ENCODE assay signal across 8 cellular contexts in genomic region chr2:177164584-177165052, GRCh38. TPM values are rescaled to one million over a fixed set of nuclear protein-coding genes. Genes with fewer than 3 reads are reported as not detected.
DNase-seq lines count a peak whose midpoint lies in the region; ATAC-seq and TF ChIP-seq lines count a peak whose summit lies in the region.

No MANE protein-coding gene starts in this region.

- peak overlapping the region; percentile 61 for H3K4me2 ChIP-seq in DND-41 (ENCODE audit: insufficient read depth, low read length)

- peak overlapping the region; percentile 69 for H3K27ac ChIP-seq in DND-41 (ENCODE audit: low read length)
- peak overlapping the region; percentile 84 for H3K27ac ChIP-seq in SJSA1
- peak overlapping the region; percentile 93 to 95 for H3K27ac ChIP-seq in testis

- peak; percentile 81 for DNase-seq in DND-41
- peak; percentile 79 for DNase-seq in H4 (ENCODE audit: low spot score)
- peak; percentile 55 for DNase-seq in MV-4-11 (lab: John Stamatoyannopoulos, UW)
- peak; percentile 80 to 88 for DNase-seq in SJSA1 (ENCODE audit: low read depth in 1 of 2, low spot score in 2 of 2)
- DNase-seq in activated naive CD4-positive, alpha-beta T cell treated with anti-CD3 and anti-CD28 coated beads for 36 hours: peak; percentile 90
- DNase-seq in glomerular endothelial cell (ENCODE audit: extremely low read depth, low read depth, low spot score): peak; percentile 71
- peak; percentile 91 for DNase-seq in osteocyte (ENCODE audit: extremely low spot score, unreplicated experiment)
- peak; percentile 94 for DNase-seq in testis

- peaks cover 21% of the 10 kb centered on the region for H3K4me1 Mint-ChIP-seq in activated naive CD4-positive, alpha-beta T cell treated with anti-CD3 and anti-CD28 coated beads for 36 hours (ENCODE audit: low read depth)
- H3K4me1 Mint-ChIP-seq in osteocyte (ENCODE audit: unreplicated experiment): peaks cover 6% of the 10 kb centered on the region

- TF ChIP-seq CTCF in DND-41 (IDR thresholded peaks at IDR 0.05; ENCODE audit: borderline replicate concordance, extremely low read depth, low read length, poor library complexity, severe bottlenecking) (peak; percentile 100), osteocyte (IDR thresholded peaks at IDR 0.05) (peak; percentile 99), testis (IDR thresholded peaks at IDR 0.05) (peak; percentile 98 to 100 (median 98))

- no peaks in the 10 kb centered on the region for H3K27me3 Mint-ChIP-seq in activated naive CD4-positive, alpha-beta T cell treated with anti-CD3 and anti-CD28 coated beads for 36 hours (ENCODE audit: low read depth)
- H3K27me3 Mint-ChIP-seq in osteocyte (ENCODE audit: unreplicated experiment): peaks cover 4% of the 10 kb centered on the region

- H3K4me3 Mint-ChIP-seq in activated naive CD4-positive, alpha-beta T cell treated with anti-CD3 and anti-CD28 coated beads for 36 hours: no peak overlapping the region
- H3K4me3 Mint-ChIP-seq in osteocyte (ENCODE audit: unreplicated experiment): no peak overlapping the region

- 0 to 1% methylated on average over 13 of the region's 13 CpGs for WGBS in testis, 2 donors

- no peak overlapping the region for H3K27ac Mint-ChIP-seq in activated naive CD4-positive, alpha-beta T cell treated with anti-CD3 and anti-CD28 coated beads for 36 hours
- no peak overlapping the region for H3K27ac Mint-ChIP-seq in osteocyte (ENCODE audit: unreplicated experiment)

- CTCF ChIA-PET in activated naive CD4-positive, alpha-beta T cell treated with anti-CD3 and anti-CD28 coated beads for 36 hours (lab: Charles Lee): interaction anchor here (0.5 to 5.4 kb wide), 80 partner anchors 9 to 1318 kb away, joined by 3 to 73 read pairs (median 5); partner anchors contain the start of genes AGPS, HNRNPA3, NFE2L2 and PJVK

- no peaks in the 10 kb centered on the region for H3K27me3 ChIP-seq in DND-41 (ENCODE audit: insufficient read depth, low read length, poor library complexity)
- no peaks in the 10 kb centered on the region for H3K27me3 ChIP-seq in SJSA1 (replicated peaks)
- no peaks in the 10 kb centered on the region for H3K27me3 ChIP-seq in testis

- H3K36me3 ChIP-seq in DND-41 (ENCODE audit: insufficient read depth, low read length) (no peaks in the 10 kb centered on the region), SJSA1 (no peaks in the 10 kb centered on the region), testis (ENCODE audit: low read depth, missing control alignments) (no peaks in the 10 kb centered on the region)

- no peaks in the 10 kb centered on the region for H4K20me1 ChIP-seq in DND-41 (ENCODE audit: insufficient read depth, low read length)

- no peak for TF ChIP-seq POLR2A in testis (IDR thresholded peaks at IDR 0.05)

- intact Hi-C loops in activated naive CD4-positive, alpha-beta T cell treated with anti-CD3 and anti-CD28 coated beads for 36 hours (cut with micrococcal nuclease): loop anchor here (1.0 to 10.0 kb wide), 11 partner anchors 16 to 740 kb away; a partner anchor contains a TSS
- intact Hi-C loops in testis (cut with DNase I; ENCODE audit: low total_unique reads): loop anchor here (10.0 kb wide), 4 partner anchors 100 to 440 kb away; partner anchors contain the start of gene NFE2L2

- H3K4me1 ChIP-seq in DND-41 (ENCODE audit: insufficient read depth, low read length) (peaks cover 12% of the 10 kb centered on the region), SJSA1 (replicated peaks) (peaks cover 57% of the 10 kb centered on the region), testis (peaks cover 23% of the 10 kb centered on the region)

- H3K4me3 ChIP-seq in DND-41 (ENCODE audit: low read depth in 1 of 2, low read length in 2 of 2) (peak overlapping the region in 1 of 2 experiments; percentile 45; a peak in 2 of 4 replicates), SJSA1 (peak overlapping the region; percentile 18; the same call in 1 of the 2 replicates), testis (peak overlapping the region; percentile 32 to 50)

- peak overlapping the region; percentile 45 for H3K9ac ChIP-seq in DND-41 (ENCODE audit: low read depth, low read length)

- H3K9me3 Mint-ChIP-seq in activated naive CD4-positive, alpha-beta T cell treated with anti-CD3 and anti-CD28 coated beads for 36 hours: no peaks in the 10 kb centered on the region
- no peaks in the 10 kb centered on the region for H3K9me3 Mint-ChIP-seq in osteocyte (ENCODE audit: unreplicated experiment)

- peak overlapping the region; percentile 73 for H2AFZ ChIP-seq in DND-41 (ENCODE audit: low read depth, low read length)

- no peaks in the 10 kb centered on the region for H3K36me3 Mint-ChIP-seq in activated naive CD4-positive, alpha-beta T cell treated with anti-CD3 and anti-CD28 coated beads for 36 hours (ENCODE audit: low read depth)
- H3K36me3 Mint-ChIP-seq in osteocyte (ENCODE audit: unreplicated experiment): no peaks in the 10 kb centered on the region

- H3K9me3 ChIP-seq in DND-41 (ENCODE audit: insufficient read depth, low read length, severe bottlenecking) (no peaks in the 10 kb centered on the region), SJSA1 (replicated peaks) (no peaks in the 10 kb centered on the region), testis (no peaks in the 10 kb centered on the region)

- no peaks in the 10 kb centered on the region for H3K79me2 ChIP-seq in DND-41 (ENCODE audit: insufficient read depth, low read length)

- ATAC-seq in DND-41 (ENCODE audit: insufficient read depth, low read depth): peak; percentile 93

RNA-seq across cellular contexts. Expression of gene HNRNPA3, which starts 48.0 kb away (rescaled TPM):
- total RNA-seq in H4 (2014; rRNA removed; shearing (Covaris generic)): 29.8 and 34.9 TPM in 2 replicates
- total RNA-seq in SJSA1 (2014; rRNA removed; shearing (Covaris generic)): 48.1 and 73.1 TPM in 2 replicates
- total RNA-seq in activated naive CD4-positive, alpha-beta T cell treated with anti-CD3 and anti-CD28 coated beads for 36 hours: 100 to 1,000 TPM; 312 to 340 TPM
- total RNA-seq in glomerular endothelial cell: 45.2 and 68.0 TPM in 2 replicates
- 127 and 136 TPM in 2 replicates for total RNA-seq in osteocyte
- 100 to 1,000 TPM in 1 of 2 donors, 10 to 100 TPM in 1; 81.3 to 103 TPM for total RNA-seq in testis
- polyA plus RNA-seq in testis (ENCODE audit: insufficient read depth, low read depth, low replicate concordance): 284 TPM
